8 cellular contexts compared by ENCODE assay signal in genomic region chr4:2931765-2932560, GRCh38. TPM values are rescaled to one million over a fixed set of nuclear protein-coding genes. Genes with fewer than 3 reads are reported as not detected.
DNase-seq lines count a peak whose midpoint lies in the region; ATAC-seq, FAIRE-seq and TF ChIP-seq lines count a peak whose summit lies in the region.

No MANE protein-coding gene starts in this region.

- no peak overlapping the region for H3K9ac ChIP-seq in IMR-90 (ENCODE audit: low read depth, low read length)

- no peak for FAIRE-seq in urothelium cell line (lab: Jason Lieb, UNC)

- intact Hi-C loops in A673 (cut with micrococcal nuclease; ENCODE audit: unreplicated experiment) (loop anchor here (2.0 kb wide), 1 partner anchor 167 kb away; no protein-coding TSS in a partner anchor), IMR-90 (cut with micrococcal nuclease) (loop anchor here (5.0 kb wide), 1 partner anchor 90 kb away; the partner anchor contains the start of gene ADD1), left cardiac atrium (cut with DNase I) (loop anchor here in 1 of 2 donors (10.0 kb wide), 2 partner anchors 87 to 167 kb away; partner anchors contain the start of gene ADD1)

- H2AFZ ChIP-seq in IMR-90 (replicated peaks; ENCODE audit: low read length, poor library complexity), result no peak overlapping the region

- WGBS in IMR-90 (ENCODE audit: extremely low coverage in 2 of 2, insufficient read length in 1 of 2), 2 experiments, result 91% methylated on average over 24 of the region's 35 CpGs; no CpG with 5 or more reads in 1 of the 2 experiments

- BruUV-seq in A673 (replicated peaks; lab: Mats Ljungman, UMichigan), result no TSS peak
- no TSS peak for BruUV-seq in IMR-90 (replicated peaks; lab: Mats Ljungman, UMichigan)

- H4K5ac ChIP-seq in IMR-90 (ENCODE audit: low read depth, low read length), result no peak overlapping the region

- in situ Hi-C loops in IMR-90 (cut with MboI; ENCODE audit: low sequenced_read_pairs), result no loop called here

- no peak overlapping the region for H3K23ac ChIP-seq in IMR-90 (ENCODE audit: low read depth, low read length)

- H3K18ac ChIP-seq in IMR-90 (ENCODE audit: low read depth, low read length), result no peak overlapping the region

- ATAC-seq in GM19397 (IDR thresholded peaks at IDR 0.05; ENCODE audit: unreplicated experiment), result peak; percentile 47
- ATAC-seq in IMR-90 (ENCODE audit: low read depth), result no peak
- peak in 1 of 2 donors; percentile 6 for ATAC-seq in left cardiac atrium

- H3K9me3 ChIP-seq in A673 (ENCODE audit: low read depth, low read length, poor library complexity, severe bottlenecking), result no peaks in the 10 kb centered on the region
- no peaks in the 10 kb centered on the region for H3K9me3 ChIP-seq in IMR-90 (ENCODE audit: control insufficient read depth, insufficient read depth, low read length)

- H2BK5ac ChIP-seq in IMR-90 (ENCODE audit: low read depth, low read length, poor library complexity, severe bottlenecking), result no peak overlapping the region

- no peak overlapping the region for H3K14ac ChIP-seq in IMR-90 (replicated peaks; ENCODE audit: low read depth, low read length)

- no peak overlapping the region for H2AK5ac ChIP-seq in IMR-90 (ENCODE audit: low read depth, low read length)

- POLR2A ChIA-PET in A673 (lab: Charles Lee; ENCODE audit: low non-redundant PET) (no interaction called here), IMR-90 (lab: Charles Lee; ENCODE audit: unreplicated experiment) (no interaction called here)

- H4K20me1 ChIP-seq in IMR-90 (ENCODE audit: insufficient read depth, low read length), result peaks cover 37% of the 10 kb centered on the region

- H3K36me3 ChIP-seq in A673 (ENCODE audit: insufficient read depth, low read length, poor library complexity, severe bottlenecking), result peaks cover 38% of the 10 kb centered on the region
- H3K36me3 ChIP-seq in IMR-90 (ENCODE audit: control insufficient read depth, insufficient read depth, low read length), result peaks cover 59% of the 10 kb centered on the region

- dilution Hi-C loops in IMR-90 (cut with HindIII; ENCODE audit: low sequenced_read_pairs, unreplicated experiment), result no loop called here

- peaks cover 31% of the 10 kb centered on the region for H3K4me1 Mint-ChIP-seq in activated T-cell treated with anti-CD3 and anti-CD28 coated beads, Interleukin-2, amount 50 U/mL, for 24 hours (ENCODE audit: low read depth)

- peak overlapping the region in 1 of 2 experiments; percentile 0; a peak in 1 of 4 replicates for H4K8ac ChIP-seq in IMR-90 (ENCODE audit: low read depth in 2 of 2, low read length in 2 of 2)

- no peak for TF ChIP-seq RAD21 in IMR-90 (IDR thresholded peaks at IDR 0.05; ENCODE audit: low read length)

- H2BK20ac ChIP-seq in IMR-90 (ENCODE audit: low read depth, low read length), result no peak overlapping the region

- H2BK120ac ChIP-seq in IMR-90 (ENCODE audit: low read depth, low read length), result no peak overlapping the region

- H3K36me3 Mint-ChIP-seq in activated T-cell treated with anti-CD3 and anti-CD28 coated beads, Interleukin-2, amount 50 U/mL, for 24 hours (ENCODE audit: low read depth), result peaks cover 82% of the 10 kb centered on the region

- CTCF ChIA-PET in A673 (lab: Charles Lee) (no interaction called here), IMR-90 (lab: Yijun Ruan, JAX) (no interaction called here)

- H3K9me1 ChIP-seq in IMR-90 (ENCODE audit: insufficient read depth, low read length), result 0 out of 2 replicates have a peak, but pooled peaks cover 6% of the 10 kb centered on the region

- H3K4me1 ChIP-seq in A673 (ENCODE audit: insufficient read depth, low read length, poor library complexity, severe bottlenecking) (peaks cover 19% of the 10 kb centered on the region), IMR-90 (ENCODE audit: control insufficient read depth, insufficient read depth, low read length) (peaks cover 16% of the 10 kb centered on the region)

- no peak overlapping the region for H2BK15ac ChIP-seq in IMR-90 (ENCODE audit: low read depth, low read length)

- H3K4ac ChIP-seq in IMR-90 (ENCODE audit: low read depth, low read length), result no peak overlapping the region

- H3K4me3 ChIP-seq in A673 (ENCODE audit: low read depth, low read length, poor library complexity, severe bottlenecking) (no peak overlapping the region), IMR-90 (ENCODE audit: insufficient read depth, low read depth, low read length) (no peak overlapping the region)

- H3K27ac ChIP-seq in A673 (ENCODE audit: low read depth, low read length, poor library complexity, severe bottlenecking) (no peak overlapping the region), IMR-90 (ENCODE audit: insufficient read depth, low read length) (no peak overlapping the region)

- TF ChIP-seq CTCF in A673 (conservative IDR thresholded peaks at IDR 0.05; ENCODE audit: low read depth, low read length) (0 out of 2 replicates have a peak, but pooled peaks have one; percentile 25), IMR-90 (conservative IDR thresholded peaks at IDR 0.05; ENCODE audit: low read depth, low read length) (no peak)

- H2AK9ac ChIP-seq in IMR-90 (replicated peaks; ENCODE audit: low read depth, low read length, poor library complexity), result peak overlapping the region; percentile 35

- no peak for TF ChIP-seq POLR2A in IMR-90 (IDR thresholded peaks at IDR 0.05; ENCODE audit: low read depth, low read length)

- no peak overlapping the region for H3K4me2 ChIP-seq in IMR-90 (ENCODE audit: low read depth, low read length)

- no peaks in the 10 kb centered on the region for H3K9me3 Mint-ChIP-seq in activated T-cell treated with anti-CD3 and anti-CD28 coated beads, Interleukin-2, amount 50 U/mL, for 24 hours

- no peak overlapping the region for H4K91ac ChIP-seq in IMR-90 (ENCODE audit: insufficient read depth, low read depth, low read length)

- no peak overlapping the region for H3K56ac ChIP-seq in IMR-90 (ENCODE audit: extremely low read depth, insufficient read depth, low read length)

- H3K27me3 ChIP-seq in A673 (replicated peaks; ENCODE audit: insufficient read depth, low read depth, low read length, poor library complexity) (no peaks in the 10 kb centered on the region), IMR-90 (ENCODE audit: control insufficient read depth, insufficient read depth, low read length) (no peaks in the 10 kb centered on the region)

- H3K79me1 ChIP-seq in IMR-90 (ENCODE audit: low read depth in 1 of 2, low read length in 2 of 2), result peaks cover 25 to 58% of the 10 kb centered on the region in 2 experiments; a peak in 3 of 4 replicates

- DNase-seq in A673 (ENCODE audit: low spot score) (peak; percentile 59), IMR-90 (no peak), left cardiac atrium (peak; percentile 75), NCI-H69 (lab: John Stamatoyannopoulos, UW) (no peak), urothelium cell line (ENCODE audit: low spot score) (no peak)
- DNase-seq in activated T-cell treated with anti-CD3 and anti-CD28 coated beads, Interleukin-2, amount 50 U/mL, for 24 hours, result peak; percentile 72
- peak; percentile 44 for DNase-seq in stimulated activated naive CD4-positive, alpha-beta T cell treated with Interleukin-2 at 50 U/mL for 16 hours (lab: John Stamatoyannopoulos, UW)

- peak overlapping the region; percentile 95 for H3K27ac Mint-ChIP-seq in activated T-cell treated with anti-CD3 and anti-CD28 coated beads, Interleukin-2, amount 50 U/mL, for 24 hours

- no peaks in the 10 kb centered on the region for H3K27me3 Mint-ChIP-seq in activated T-cell treated with anti-CD3 and anti-CD28 coated beads, Interleukin-2, amount 50 U/mL, for 24 hours

- peak overlapping the region; percentile 94 for H3K4me3 Mint-ChIP-seq in activated T-cell treated with anti-CD3 and anti-CD28 coated beads, Interleukin-2, amount 50 U/mL, for 24 hours

TF ChIP-seq in IMR-90, 13 proteins besides CTCF, POLR2A, EP300 and RAD21 (continues in another document):
- TF ChIP-seq RFX5 (IDR thresholded peaks at IDR 0.05; ENCODE audit: low read depth, low read length), result no peak
- no peak for TF ChIP-seq SMC3 (IDR thresholded peaks at IDR 0.05; ENCODE audit: low read depth, low read length)
- TF ChIP-seq MXI1 (IDR thresholded peaks at IDR 0.05; ENCODE audit: borderline replicate concordance, low read depth, low read length), result no peak
- no peak for TF ChIP-seq MAFK (IDR thresholded peaks at IDR 0.05; ENCODE audit: low read depth, low read length)
- no peak for TF ChIP-seq CHD1 (IDR thresholded peaks at IDR 0.05; ENCODE audit: low read depth, low read length)
- no peak for TF ChIP-seq CEBPB (IDR thresholded peaks at IDR 0.05; ENCODE audit: low read depth, low read length)
- TF ChIP-seq ELK1 (IDR thresholded peaks at IDR 0.05; ENCODE audit: borderline replicate concordance, low read depth, low read length), result no peak
- no peak for TF ChIP-seq BHLHE40 (IDR thresholded peaks at IDR 0.05; ENCODE audit: low read depth, low read length)
- TF ChIP-seq FOS (IDR thresholded peaks at IDR 0.05; ENCODE audit: low read depth, low read length), result no peak
- TF ChIP-seq USF2 (IDR thresholded peaks at IDR 0.05; ENCODE audit: low read depth, low read length), result no peak

RNA-seq across cellular contexts. Expression of gene NOP14, which starts 31.2 kb away (rescaled TPM):
- total RNA-seq in A673 (2021) (60.9 and 69.9 TPM in 2 replicates), IMR-90 (2012; rRNA removed) (10.9 and 19.2 TPM in 2 replicates), left cardiac atrium (10 to 100 TPM; 14.4 to 22.9 TPM)
- polyA plus RNA-seq in IMR-90 (2012; rRNA removed), result 11.3 and 12.6 TPM in 2 replicates
- 5.4 and 8.4 TPM in 2 replicates for polyA plus RNA-seq in IMR-90 (2012; cell fraction: cytosol; rRNA removed)
- 6.7 and 10.4 TPM in 2 replicates for polyA plus RNA-seq in IMR-90 (2012; cell fraction: nucleus; rRNA removed; ENCODE audit: low replicate concordance)

RNA-seq across cellular contexts. Expression of gene GRK4, which starts 31.4 kb away (rescaled TPM):
- total RNA-seq in A673 (2021) (5.9 and 7.5 TPM in 2 replicates), IMR-90 (2012; rRNA removed) (1.6 and 1.7 TPM in 2 replicates), left cardiac atrium (10 to 100 TPM in 1 of 2 donors, 1 to 10 TPM in 1; 8.5 to 11.5 TPM)
- 2.1 and 2.2 TPM in 2 replicates for polyA plus RNA-seq in IMR-90 (2012; rRNA removed)
- polyA plus RNA-seq in IMR-90 (2012; cell fraction: cytosol; rRNA removed), result 2.0 and 2.3 TPM in 2 replicates
- polyA plus RNA-seq in IMR-90 (2012; cell fraction: nucleus; rRNA removed; ENCODE audit: low replicate concordance), result 1.1 and 1.6 TPM in 2 replicates

Comparison
In these comparisons a context has a peak if more than half of its experiments do, and no peak if none do; other contexts are left out.
1. DNase-seq: peak in A673 (single experiment), activated T-cell treated with anti-CD3 and anti-CD28 coated beads, Interleukin-2, amount 50 U/mL, for 24 hours (single experiment), left cardiac atrium (single experiment) and stimulated activated naive CD4-positive, alpha-beta T cell treated with Interleukin-2 at 50 U/mL for 16 hours (single experiment); none in IMR-90 (single experiment), NCI-H69 (single experiment) and urothelium cell line (single experiment).